29 cellular contexts compared by ENCODE assay signal in the genomic region with DNA sequence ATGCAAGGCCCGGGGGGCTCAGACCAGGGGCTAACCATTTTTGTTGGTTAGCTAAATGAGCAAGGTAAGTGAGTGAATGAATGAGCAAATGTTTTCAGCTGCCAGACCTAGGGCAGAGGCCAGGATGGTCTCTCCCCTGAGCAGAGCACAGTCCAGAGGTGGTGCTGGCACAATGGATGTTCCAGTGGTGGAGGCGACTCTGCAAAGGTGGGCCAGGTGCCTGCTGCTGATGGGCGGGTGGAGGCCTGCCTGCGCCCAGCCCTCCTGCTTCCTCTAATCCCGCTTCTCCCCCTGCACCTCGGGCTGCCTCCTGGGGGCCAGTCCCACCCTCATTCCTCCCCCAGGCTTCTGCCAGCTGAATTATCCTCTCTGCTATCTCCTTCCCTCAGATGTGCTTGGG.
"Had no signal": no experiment of that assay in that cellular context is flagged by ENCODE, and none has a peak within 500 bp of the region (broad histone marks: within the 10 kb centered on the region; RNA-seq: fewer than 3 reads in every experiment).

No MANE protein-coding gene starts in this region.

- H3K27ac ChIP-seq: brain microvascular endothelial cell, epithelial cell of prostate, heart left ventricle, WERI-Rb-1 had no signal

- H3K27me3 Mint-ChIP-seq: activated CD4-positive, alpha-beta memory T cell treated with anti-CD3 and anti-CD28 coated beads for 36 hours; activated CD8-positive, alpha-beta memory T cell treated with anti-CD3 and anti-CD28 coated beads, Interleukin-2, amount 10 ng/mL, durations not matched to agents 7 days and 5 days; activated naive CD8-positive, alpha-beta T cell treated with anti-CD3 and anti-CD28 coated beads, Interleukin-2, amount 10 ng/mL, durations not matched to agents 7 days and 5 days; T-helper 17 cell had no signal

- ATAC-seq: activated CD8-positive, alpha-beta memory T cell treated with anti-CD3 and anti-CD28 coated beads, Interleukin-2, amount 10 ng/mL, durations not matched to agents 7 days and 5 days; activated CD8-positive, alpha-beta T cell treated with anti-CD3 and anti-CD28 coated beads, Interleukin-2, amount 10 ng/mL, durations not matched to agents 7 days and 5 days; activated naive CD4-positive, alpha-beta T cell treated with anti-CD3 and anti-CD28 coated beads, Interleukin-2, amount 50 U/mL, for 72 hours; activated T-cell treated with anti-CD3 and anti-CD28 coated beads, Interleukin-2, amount 50 U/mL, for 72 hours; effector memory CD8-positive, alpha-beta T cell; heart left ventricle; T-helper 17 cell had no signal

- H3K4me1 ChIP-seq: heart left ventricle had no signal

- H3K36me3 ChIP-seq: brain microvascular endothelial cell, heart left ventricle, WERI-Rb-1 had no signal

- DNase-seq: activated B cell treated with CpG ODN at 0.5 μM for 24 hours; activated CD4-positive, alpha-beta memory T cell treated with anti-CD3 and anti-CD28 coated beads for 36 hours; activated CD4-positive, alpha-beta T cell treated with anti-CD3 and anti-CD28 coated beads for 48 hours; activated CD8-positive, alpha-beta memory T cell treated with anti-CD3 and anti-CD28 coated beads, Interleukin-2, amount 10 ng/mL, durations not matched to agents 7 days and 5 days; activated CD8-positive, alpha-beta memory T cell treated with anti-CD3 and anti-CD28 coated beads, Interleukin-2, amount 50 U/mL, for 4 hours; activated CD8-positive, alpha-beta T cell treated with anti-CD3 and anti-CD28 coated beads, Interleukin-2, amount 10 ng/mL, durations not matched to agents 7 days and 5 days; activated gamma-delta T cell; activated naive CD4-positive, alpha-beta T cell; activated naive CD4-positive, alpha-beta T cell treated with anti-CD3 and anti-CD28 coated beads, Interleukin-2, amount 10 ng/mL, durations not matched to agents 7 days and 5 days; activated naive CD8-positive, alpha-beta T cell treated with anti-CD3 and anti-CD28 coated beads, Interleukin-2, amount 10 ng/mL, durations not matched to agents 7 days and 5 days; activated T-cell treated with anti-CD3 and anti-CD28 coated beads, Interleukin-2, amount 50 U/mL, for 1 hour; activated T-cell treated with anti-CD3 and anti-CD28 coated beads, Interleukin-2, amount 50 U/mL, for 72 hours; anterior cingulate cortex; brain microvascular endothelial cell; cortex of kidney; dermis blood vessel endothelial cell; effector CD4-positive, alpha-beta T cell; effector memory CD8-positive, alpha-beta T cell; foreskin fibroblast; SW 1271; T-helper 1 cell; T-helper 17 cell; T1000; WERI-Rb-1 had no signal

- H3K9me3 Mint-ChIP-seq: central memory CD8-positive, alpha-beta T cell; effector memory CD8-positive, alpha-beta T cell had no signal

- H3K27me3 ChIP-seq: brain microvascular endothelial cell had no signal

- H3K36me3 Mint-ChIP-seq: activated CD4-positive, alpha-beta memory T cell treated with anti-CD3 and anti-CD28 coated beads for 36 hours; activated CD8-positive, alpha-beta memory T cell treated with anti-CD3 and anti-CD28 coated beads, Interleukin-2, amount 10 ng/mL, durations not matched to agents 7 days and 5 days; activated naive CD4-positive, alpha-beta T cell treated with anti-CD3 and anti-CD28 coated beads, Interleukin-2, amount 10 ng/mL, durations not matched to agents 7 days and 5 days; activated naive CD4-positive, alpha-beta T cell treated with anti-CD3 and anti-CD28 coated beads, Interleukin-2, amount 50 U/mL, for 72 hours; activated naive CD8-positive, alpha-beta T cell treated with anti-CD3 and anti-CD28 coated beads, Interleukin-2, amount 10 ng/mL, durations not matched to agents 7 days and 5 days had no signal

- H3K4me1 Mint-ChIP-seq: activated B cell treated with CpG ODN at 0.5 μM for 24 hours; activated CD8-positive, alpha-beta memory T cell treated with anti-CD3 and anti-CD28 coated beads, Interleukin-2, amount 10 ng/mL, durations not matched to agents 7 days and 5 days; central memory CD8-positive, alpha-beta T cell had no signal

- H3K4me3 ChIP-seq: heart left ventricle had no signal

- H3K4me3 Mint-ChIP-seq: activated B cell treated with CpG ODN at 0.5 μM for 24 hours; activated CD4-positive, alpha-beta memory T cell treated with anti-CD3 and anti-CD28 coated beads for 36 hours; activated CD8-positive, alpha-beta memory T cell treated with anti-CD3 and anti-CD28 coated beads, Interleukin-2, amount 10 ng/mL, durations not matched to agents 7 days and 5 days; activated CD8-positive, alpha-beta T cell treated with anti-CD3 and anti-CD28 coated beads, Interleukin-2, amount 10 ng/mL, durations not matched to agents 7 days and 5 days; activated naive CD4-positive, alpha-beta T cell treated with anti-CD3 and anti-CD28 coated beads, Interleukin-2, amount 10 ng/mL, durations not matched to agents 7 days and 5 days; activated naive CD8-positive, alpha-beta T cell treated with anti-CD3 and anti-CD28 coated beads, Interleukin-2, amount 10 ng/mL, durations not matched to agents 7 days and 5 days; activated T-cell treated with anti-CD3 and anti-CD28 coated beads, Interleukin-2, amount 50 U/mL, for 72 hours; central memory CD8-positive, alpha-beta T cell; effector memory CD8-positive, alpha-beta T cell; T-helper 17 cell; T-helper 2 cell treated with Interferon-gamma antibody and Interleukin-4, amounts not matched to agents 5 μg/mL and 100 μg/mL, for 36 hours had no signal

- H3K27ac Mint-ChIP-seq: activated B cell treated with CpG ODN at 0.5 μM for 24 hours; activated CD4-positive, alpha-beta memory T cell treated with anti-CD3 and anti-CD28 coated beads for 36 hours; activated CD8-positive, alpha-beta memory T cell treated with anti-CD3 and anti-CD28 coated beads, Interleukin-2, amount 10 ng/mL, durations not matched to agents 7 days and 5 days; activated CD8-positive, alpha-beta T cell treated with anti-CD3 and anti-CD28 coated beads, Interleukin-2, amount 10 ng/mL, durations not matched to agents 7 days and 5 days; activated naive CD4-positive, alpha-beta T cell treated with anti-CD3 and anti-CD28 coated beads, Interleukin-2, amount 10 ng/mL, durations not matched to agents 7 days and 5 days; activated naive CD4-positive, alpha-beta T cell treated with anti-CD3 and anti-CD28 coated beads, Interleukin-2, amount 50 U/mL, for 72 hours; activated naive CD8-positive, alpha-beta T cell treated with anti-CD3 and anti-CD28 coated beads, Interleukin-2, amount 10 ng/mL, durations not matched to agents 7 days and 5 days; activated T-cell treated with anti-CD3 and anti-CD28 coated beads, Interleukin-2, amount 50 U/mL, for 72 hours; effector memory CD8-positive, alpha-beta T cell; T-helper 17 cell; T-helper 2 cell treated with Interferon-gamma antibody and Interleukin-4, amounts not matched to agents 5 μg/mL and 100 μg/mL, for 36 hours had no signal
